ENCODE assay signal across 25 cellular contexts in the genomic region with DNA sequence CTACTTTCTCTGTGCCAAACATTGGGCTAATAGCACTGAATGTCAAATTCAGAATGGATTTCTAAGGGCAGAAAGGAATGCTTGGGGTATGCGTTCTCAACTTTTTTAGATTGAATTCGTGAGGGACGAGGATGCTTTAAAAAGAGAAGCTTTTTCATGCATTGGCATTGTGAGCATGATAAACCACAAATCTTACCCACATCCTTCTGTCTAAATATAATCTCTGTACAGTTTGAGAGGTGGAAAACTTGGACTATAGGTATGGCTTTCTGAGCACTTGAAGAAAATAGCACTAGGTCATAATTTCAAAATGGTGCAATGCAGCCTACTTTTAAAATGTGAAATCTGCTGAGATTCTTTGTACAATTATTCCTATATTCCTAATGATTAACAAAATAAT.
"Had no signal": no experiment of that assay in that cellular context is flagged by ENCODE, and none has a peak within 500 bp of the region (broad histone marks: within the 10 kb centered on the region; RNA-seq: fewer than 3 reads in every experiment).

No MANE protein-coding gene starts in this region.

- FAIRE-seq: bronchial epithelial cell, TTC549 had no signal

- H3K9me3 Mint-ChIP-seq: activated CD4-positive, alpha-beta T cell treated with anti-CD3 and anti-CD28 coated beads, Interleukin-2, amount 10 ng/mL, durations not matched to agents 24 days and 14 days; activated CD8-positive, alpha-beta T cell treated with anti-CD3 and anti-CD28 coated beads for 36 hours; activated naive CD8-positive, alpha-beta T cell treated with anti-CD3 and anti-CD28 coated beads for 36 hours; activated T-cell treated with anti-CD3 and anti-CD28 coated beads, Interleukin-2, amount 50 U/mL, for 72 hours; activated T-helper 17 cell treated with anti-CD3 and anti-CD28 coated beads, Interleukin-2, amount 50 U/mL, for 72 hours; brain; T-helper 1 cell treated with Interleukin-12 subunit alpha and Interleukin-12 subunit beta and Interleukin-4 antibody, amounts not matched to agents 30 μg/mL and 1 μg/mL, for 36 hours; T-helper 2 cell treated with Interferon-gamma antibody and Interleukin-4, amounts not matched to agents 5 μg/mL and 100 μg/mL, for 36 hours had no signal

- H3K4me1 Mint-ChIP-seq: activated CD4-positive, alpha-beta T cell treated with anti-CD3 and anti-CD28 coated beads, Interleukin-2, amount 10 ng/mL, durations not matched to agents 24 days and 14 days; activated naive CD8-positive, alpha-beta T cell treated with anti-CD3 and anti-CD28 coated beads for 36 hours; activated T-helper 17 cell treated with anti-CD3 and anti-CD28 coated beads, Interleukin-2, amount 50 U/mL, for 72 hours; brain had no signal

- H3K9ac ChIP-seq: SK-N-SH had no signal

- H3K4me2 ChIP-seq: SK-N-SH had no signal

- H3K27ac ChIP-seq: SJSA1 had no signal

- H3K27me3 Mint-ChIP-seq: activated CD4-positive, alpha-beta T cell treated with anti-CD3 and anti-CD28 coated beads, Interleukin-2, amount 10 ng/mL, durations not matched to agents 24 days and 14 days; activated naive CD8-positive, alpha-beta T cell treated with anti-CD3 and anti-CD28 coated beads for 36 hours; activated T-helper 17 cell treated with anti-CD3 and anti-CD28 coated beads, Interleukin-2, amount 50 U/mL, for 72 hours; brain had no signal

- H3K27ac Mint-ChIP-seq: activated CD4-positive, alpha-beta T cell treated with anti-CD3 and anti-CD28 coated beads, Interleukin-2, amount 10 ng/mL, durations not matched to agents 24 days and 14 days; activated CD8-positive, alpha-beta T cell treated with anti-CD3 and anti-CD28 coated beads for 36 hours; activated naive CD8-positive, alpha-beta T cell treated with anti-CD3 and anti-CD28 coated beads for 36 hours; activated T-cell treated with anti-CD3 and anti-CD28 coated beads, Interleukin-2, amount 50 U/mL, for 72 hours; activated T-helper 17 cell treated with anti-CD3 and anti-CD28 coated beads, Interleukin-2, amount 50 U/mL, for 72 hours; brain; T-helper 1 cell treated with Interleukin-12 subunit alpha and Interleukin-12 subunit beta and Interleukin-4 antibody, amounts not matched to agents 30 μg/mL and 1 μg/mL, for 36 hours; T-helper 2 cell treated with Interferon-gamma antibody and Interleukin-4, amounts not matched to agents 5 μg/mL and 100 μg/mL, for 36 hours had no signal

- H3K9me3 ChIP-seq: SJSA1, SK-N-SH had no signal

- H3K4me3 Mint-ChIP-seq: activated CD4-positive, alpha-beta T cell treated with anti-CD3 and anti-CD28 coated beads, Interleukin-2, amount 10 ng/mL, durations not matched to agents 24 days and 14 days; activated CD8-positive, alpha-beta T cell treated with anti-CD3 and anti-CD28 coated beads for 36 hours; activated naive CD8-positive, alpha-beta T cell treated with anti-CD3 and anti-CD28 coated beads for 36 hours; activated T-cell treated with anti-CD3 and anti-CD28 coated beads, Interleukin-2, amount 50 U/mL, for 72 hours; activated T-helper 17 cell treated with anti-CD3 and anti-CD28 coated beads, Interleukin-2, amount 50 U/mL, for 72 hours; brain; T-helper 1 cell treated with Interleukin-12 subunit alpha and Interleukin-12 subunit beta and Interleukin-4 antibody, amounts not matched to agents 30 μg/mL and 1 μg/mL, for 36 hours; T-helper 2 cell treated with Interferon-gamma antibody and Interleukin-4, amounts not matched to agents 5 μg/mL and 100 μg/mL, for 36 hours had no signal

- H3K36me3 ChIP-seq: SJSA1 had no signal

- ATAC-seq: activated CD8-positive, alpha-beta T cell treated with anti-CD3 and anti-CD28 coated beads for 36 hours; activated T-cell treated with anti-CD3 and anti-CD28 coated beads, Interleukin-2, amount 50 U/mL, for 72 hours; activated T-helper 17 cell treated with anti-CD3 and anti-CD28 coated beads, Interleukin-2, amount 50 U/mL, for 72 hours had no signal

- DNase-seq: activated CD4-positive, alpha-beta T cell treated with anti-CD3 and anti-CD28 coated beads, Interleukin-2, amount 10 ng/mL, durations not matched to agents 24 days and 14 days; activated CD4-positive, alpha-beta T cell treated with anti-CD3 and anti-CD28 coated beads, Interleukin-2, amount 50 U/mL, for 4 hours; activated CD8-positive, alpha-beta T cell treated with anti-CD3 and anti-CD28 coated beads for 36 hours; activated effector memory CD4-positive, alpha-beta T cell treated with anti-CD3 and anti-CD28 coated beads, Interleukin-2, amount 50 U/mL, for 16 hours; activated naive CD4-positive, alpha-beta T cell; activated naive CD4-positive, alpha-beta T cell treated with anti-CD3 and anti-CD28 coated beads, Interleukin-2, amount 50 U/mL, for 16 hours; activated naive CD8-positive, alpha-beta T cell treated with anti-CD3 and anti-CD28 coated beads for 36 hours; activated T-cell treated with anti-CD3 and anti-CD28 coated beads, Interleukin-2, amount 50 U/mL, for 1 hour; activated T-cell treated with anti-CD3 and anti-CD28 coated beads, Interleukin-2, amount 50 U/mL, for 72 hours; cerebellar nuclear complex; KG1; NCI-H1105; NCI-H1417 treated with DMSO at 0.1 percent for 48 hours; NCI-H2081 treated with DMSO at 0.1 percent for 48 hours; NCI-H226; NCI-H446 treated with DMSO at 0.1 percent for 48 hours; NK-92 treated with Interleukin-12 subunit alpha and Interleukin-12 subunit beta, amount 100 ng/mL, for 24 hours; SK-N-SH had no signal

- H3K27me3 ChIP-seq: SJSA1 had no signal

- H3K4me3 ChIP-seq: SJSA1 had no signal
